In the genomic region with DNA sequence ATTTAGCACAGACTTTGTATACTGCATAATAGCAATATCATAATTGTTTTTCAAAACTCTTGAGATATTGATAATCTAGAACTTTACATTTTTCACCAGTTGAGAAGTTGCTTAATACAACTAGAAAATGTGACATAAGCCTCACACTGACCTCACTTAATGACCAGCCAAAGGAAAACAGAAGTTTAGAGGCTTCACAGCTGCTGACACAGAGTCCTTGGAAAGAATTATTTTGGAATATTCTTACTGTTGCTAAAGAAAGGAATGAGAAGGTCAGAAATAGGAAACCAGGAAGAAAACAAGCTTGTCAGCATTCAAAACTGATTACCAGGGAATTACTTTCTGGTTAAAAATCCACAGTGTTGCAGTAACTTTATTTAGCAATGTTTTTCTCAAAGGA, we compare ENCODE assay signal across 23 cellular contexts. TPM values are rescaled to one million over a fixed set of nuclear protein-coding genes. Genes with fewer than 3 reads are reported as not detected.
DNase-seq lines count a peak whose midpoint lies in the region; ATAC-seq, FAIRE-seq and TF ChIP-seq lines count a peak whose summit lies in the region.
"Had no signal": no experiment of that assay in that cellular context is flagged by ENCODE, and none has a peak within 500 bp of the region (broad histone marks: within the 10 kb centered on the region; RNA-seq: fewer than 3 reads in every experiment).

No MANE protein-coding gene starts in this region.

- no peaks in the 10 kb centered on the region for H3K79me2 ChIP-seq in K562 (ENCODE audit: control insufficient read depth, insufficient read depth, low read length)

- peaks cover 0 to 2% (median 1%) of the 10 kb centered on the region in 3 donors for H3K27me3 Mint-ChIP-seq in CD14-positive monocyte (ENCODE audit: low read depth in 3 of 3)
- no peaks in the 10 kb centered on the region for H3K27me3 Mint-ChIP-seq in nephron (ENCODE audit: low read depth)

- H3K4me2 ChIP-seq in K562 (ENCODE audit: insufficient read depth, low read length): no peak overlapping the region
- H3K4me2 ChIP-seq: KMS-11 had no signal

- DNase-seq in CD14-positive monocyte (ENCODE audit: low spot score) (no peak), K562 (ENCODE audit: extremely low read depth in 1 of 4, low spot score in 3 of 4) (no peak), Right ventricle myocardium superior (no peak), NCI-H1930 (lab: John Stamatoyannopoulos, UW) (no peak), NCI-H2107 treated with DMSO at 0.1 percent for 48 hours (lab: John Stamatoyannopoulos, UW; ENCODE audit: unreplicated experiment) (no peak)
- DNase-seq: activated CD4-positive, CD25-positive, alpha-beta regulatory T cell; amniotic stem cell; EL; heart left ventricle; kidney glomerular epithelial cell; NCI-H1105; NCI-H2171; NCI-H774; posterior cingulate gyrus; stimulated activated naive CD8-positive, alpha-beta T cell treated with anti-CD3 and anti-CD28 coated beads, Interleukin-15, Interleukin-2, amounts not matched to agents 100 U/mL and 50 U/mL, for 24 hours had no signal

- TF ChIP-seq RAD21 in K562 (CRISPR knock-in tag; conservative IDR thresholded peaks at IDR 0.05 in 1 of 2, IDR thresholded peaks at IDR 0.05 in 1 of 2): no peak

- H3K9me1 ChIP-seq in K562 (ENCODE audit: control insufficient read depth, insufficient read depth, low read length): no peaks in the 10 kb centered on the region

- no peak for TF ChIP-seq EP300 in K562 (IDR thresholded peaks at IDR 0.05; ENCODE audit: low read length)

- no peak overlapping the region for H3K4me3 Mint-ChIP-seq in CD14-positive monocyte
- H3K4me3 Mint-ChIP-seq in nephron: no peak overlapping the region
- H3K4me3 Mint-ChIP-seq: T-helper 1 cell treated with Interleukin-12 subunit alpha and Interleukin-12 subunit beta and Interleukin-4 antibody, amounts not matched to agents 30 μg/mL and 1 μg/mL, for 36 hours had no signal

- CTCF ChIA-PET in K562 (lab: Yijun Ruan, JAX; ENCODE audit: low intra/inter-chr PET ratio): no interaction called here

- H3K4me1 ChIP-seq in K562 (replicated peaks in 1 of 2; ENCODE audit: control insufficient read depth in 2 of 2, insufficient read depth in 2 of 2, low read length in 2 of 2): peaks cover 0 to 17% of the 10 kb centered on the region in 2 experiments; a peak in 2 of 5 replicates

- H3K9ac ChIP-seq in K562 (ENCODE audit: insufficient read depth in 1 of 2, low read depth in 2 of 2, low read length in 2 of 2): no peak overlapping the region
- H3K9ac ChIP-seq: KMS-11 had no signal

- H3K9me3 Mint-ChIP-seq in CD14-positive monocyte (no peaks in the 10 kb centered on the region), nephron (no peaks in the 10 kb centered on the region)
- H3K9me3 Mint-ChIP-seq: activated T-helper 2 cell treated with anti-CD3 and anti-CD28 coated beads, Interferon-gamma antibody, Interleukin-2, Interleukin-4, amounts not matched to agents 10 μg/mL and 5 μg/mL and 100 μg/mL, durations not matched to agents 14 hours and 24 hours and 36 hours; T-helper 1 cell treated with Interleukin-12 subunit alpha and Interleukin-12 subunit beta and Interleukin-4 antibody, amounts not matched to agents 30 μg/mL and 1 μg/mL, for 36 hours had no signal

- no peak for TF ChIP-seq POLR2A in K562 (conservative IDR thresholded peaks at IDR 0.05)

- H3K4me1 Mint-ChIP-seq in CD14-positive monocyte (peaks cover 12% of the 10 kb centered on the region), nephron (peaks cover 21% of the 10 kb centered on the region)

- intact Hi-C loops in CD14-positive monocyte (cut with micrococcal nuclease) (no loop called here), K562 (cut with micrococcal nuclease) (no loop called here), Right ventricle myocardium superior (cut with DNase I) (no loop called here)

- ATAC-seq in K562: peak; percentile 31; the same call in 1 of the 3 replicates
- peak; percentile 91 for ATAC-seq in Right ventricle myocardium superior (ENCODE audit: poor library complexity)
- no peak for ATAC-seq in HG03442 (IDR thresholded peaks at IDR 0.05; ENCODE audit: unreplicated experiment)
- ATAC-seq in GM21367 (IDR thresholded peaks at IDR 0.05; ENCODE audit: unreplicated experiment): no peak
- ATAC-seq: stimulated activated naive CD8-positive, alpha-beta T cell treated with anti-CD3 and anti-CD28 coated beads, Interleukin-15, Interleukin-2, amounts not matched to agents 100 U/mL and 50 U/mL, for 24 hours had no signal

- no peaks in the 10 kb centered on the region for H4K20me1 ChIP-seq in K562 (replicated peaks; ENCODE audit: control insufficient read depth, insufficient read depth, low read length)

- H3K27ac ChIP-seq in K562 (ENCODE audit: extremely low read depth, low read depth, low read length): no peak overlapping the region; the same call in 2 of the 3 replicates
- H3K27ac ChIP-seq: KMS-11, RWPE1 had no signal

- no peaks in the 10 kb centered on the region for H3K27me3 ChIP-seq in K562 (ENCODE audit: control insufficient read depth in 2 of 2, insufficient read depth in 2 of 2, low read length in 2 of 2)
- H3K27me3 ChIP-seq: heart left ventricle had no signal

- H3K36me3 Mint-ChIP-seq in CD14-positive monocyte (no peaks in the 10 kb centered on the region), nephron (ENCODE audit: low read depth) (no peaks in the 10 kb centered on the region)

- FAIRE-seq in K562 (lab: Jason Lieb, UNC): no peak

- no peak overlapping the region for H3K4me3 ChIP-seq in K562
- H3K4me3 ChIP-seq: coronary artery, heart left ventricle had no signal

- no TSS peak for BruUV-seq in K562 (replicated peaks; lab: Mats Ljungman, UMichigan)

- H3K9me3 ChIP-seq in K562 (replicated peaks; ENCODE audit: control insufficient read depth, insufficient read depth, low read depth, low read length): no peaks in the 10 kb centered on the region
- H3K9me3 ChIP-seq: heart left ventricle had no signal

- POLR2A ChIA-PET in K562 (lab: Yijun Ruan, JAX): interaction anchor here (1.4 to 1.8 kb wide), 2 partner anchors 9 to 11 kb away, joined by 3 to 6 read pairs; no protein-coding TSS in a partner anchor

- peak overlapping the region; percentile 51 for H2AFZ ChIP-seq in K562 (ENCODE audit: low read depth, low read length)

- no peak for TF ChIP-seq CTCF in CD14-positive monocyte (IDR thresholded peaks at IDR 0.05)
- no peak for TF ChIP-seq CTCF in K562 (IDR thresholded peaks at IDR 0.05 in 2 of 3, conservative IDR thresholded peaks at IDR 0.05 in 1 of 3; ENCODE audit: insufficient read depth in 2 of 3, low read depth in 1 of 3, low read length in 3 of 3)
- TF ChIP-seq CTCF in nephron (IDR thresholded peaks at IDR 0.05; ENCODE audit: unreplicated experiment in 3 of 3): no peak

- H3K36me3 ChIP-seq in K562 (ENCODE audit: control insufficient read depth, insufficient read depth, low read length): no peaks in the 10 kb centered on the region
- H3K36me3 ChIP-seq: heart left ventricle had no signal

- peak overlapping the region in 5 of 7 donors; percentile 10 to 68 (median 61) for H3K27ac Mint-ChIP-seq in CD14-positive monocyte
- peak overlapping the region; percentile 75 to 90 (median 85) for H3K27ac Mint-ChIP-seq in nephron
- H3K27ac Mint-ChIP-seq: activated T-helper 2 cell treated with anti-CD3 and anti-CD28 coated beads, Interferon-gamma antibody, Interleukin-2, Interleukin-4, amounts not matched to agents 10 μg/mL and 5 μg/mL and 100 μg/mL, durations not matched to agents 14 hours and 24 hours and 36 hours; T-helper 1 cell treated with Interleukin-12 subunit alpha and Interleukin-12 subunit beta and Interleukin-4 antibody, amounts not matched to agents 30 μg/mL and 1 μg/mL, for 36 hours had no signal

- in situ Hi-C loops in K562 (cut with MboI): no loop called here

TF ChIP-seq in K562, 482 proteins besides CTCF, POLR2A, EP300 and RAD21 (continues in another document):
- TF ChIP-seq PHB (CRISPR knock-in tag; IDR thresholded peaks at IDR 0.05): no peak
- TF ChIP-seq PURB (CRISPR knock-in tag; IDR thresholded peaks at IDR 0.05; ENCODE audit: low read depth): no peak
- no peak for TF ChIP-seq CEBPG (CRISPR knock-in tag; IDR thresholded peaks at IDR 0.05)
- TF ChIP-seq CEBPG (tag; conservative IDR thresholded peaks at IDR 0.05 in 1 of 2, IDR thresholded peaks at IDR 0.05 in 1 of 2): peak; percentile 38 to 75; a peak in 2 of 4 replicates
- TF ChIP-seq, protein P1, sequence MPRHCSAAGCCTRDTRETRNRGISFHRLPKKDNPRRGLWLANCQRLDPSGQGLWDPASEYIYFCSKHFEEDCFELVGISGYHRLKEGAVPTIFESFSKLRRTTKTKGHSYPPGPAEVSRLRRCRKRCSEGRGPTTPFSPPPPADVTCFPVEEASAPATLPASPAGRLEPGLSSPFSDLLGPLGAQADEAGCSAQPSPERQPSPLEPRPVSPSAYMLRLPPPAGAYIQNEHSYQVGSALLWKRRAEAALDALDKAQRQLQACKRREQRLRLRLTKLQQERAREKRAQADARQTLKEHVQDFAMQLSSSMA (CRISPR knock-in tag; IDR thresholded peaks at IDR 0.05): no peak
- TF ChIP-seq PTBP1 (IDR thresholded peaks at IDR 0.05; ENCODE audit: low read depth, low read length): no peak
- no peak for TF ChIP-seq ZSCAN32 (CRISPR knock-in tag; IDR thresholded peaks at IDR 0.05)
- no peak for TF ChIP-seq NRF1 (conservative IDR thresholded peaks at IDR 0.05 in 1 of 2, IDR thresholded peaks at IDR 0.05 in 1 of 2)
- no peak for TF ChIP-seq BRD4 (IDR thresholded peaks at IDR 0.05)
- TF ChIP-seq PCBP1 (IDR thresholded peaks at IDR 0.05; ENCODE audit: low read depth, low read length, poor library complexity, severe bottlenecking): no peak
- no peak for TF ChIP-seq ZNF778 (CRISPR knock-in tag; IDR thresholded peaks at IDR 0.05)

RNA-seq across cellular contexts. Expression of a gene that starts 35.5 kb away (rescaled TPM):
- polyA plus RNA-seq in CD14-positive monocyte (1 to 10 TPM; 1.6 to 2.1 TPM), K562 (2011; rRNA removed) (5.6 and 8.3 TPM in 2 replicates), K562 (2014; fragmentation: Illumina TruSeq; extraction: Trizol) (10.2 and 10.9 TPM in 2 replicates), K562 (2014; fragmentation: Nextera tagmentation; extraction: Ambion mirVana) (1 to 10 TPM; 3.2 to 4.4 TPM), K562 (2014; rRNA removed) (6.6 and 8.1 TPM in 2 replicates)
- total RNA-seq in K562 (2011; cell fraction: chromatin; rRNA removed; ENCODE audit: low replicate concordance): 10.9 and 28.5 TPM in 2 replicates
- total RNA-seq in K562 (2011; cell fraction: nucleolus; rRNA removed): 10.0 and 12.2 TPM in 2 replicates
- 19.1 and 41.4 TPM in 2 replicates for total RNA-seq in K562 (2011; cell fraction: nucleoplasm; rRNA removed)
- total RNA-seq in K562 (2014; rRNA removed) (4.1 and 5.9 TPM in 2 replicates), K562 (2014; rRNA removed; fragmentation: Illumina TruSeq; extraction: Trizol) (9.6 and 9.9 TPM in 2 replicates), K562 (2015; rRNA removed; fragmentation: Illumina TruSeq; extraction: Trizol) (8.5 and 8.7 TPM in 2 replicates), K562 (2021) (12.9 and 13.9 TPM in 2 replicates), Right ventricle myocardium superior (25.7 TPM)
- 2.0 and 2.8 TPM in 2 replicates for polyA plus RNA-seq in K562 (2011; cell fraction: cytosol; rRNA removed)
- polyA plus RNA-seq in K562 (2011; cell fraction: nucleus; rRNA removed): 10.4 and 11.6 TPM in 2 replicates
- 8.4 and 12.5 TPM in 2 replicates for polyA plus RNA-seq in K562 (2012)
- 7.6 and 9.3 TPM in 2 replicates for polyA minus RNA-seq in K562 (2011; rRNA and poly(A)+ RNA removed)
- 4.5 and 6.2 TPM in 2 replicates for polyA minus RNA-seq in K562 (2011; cell fraction: cytosol; rRNA and poly(A)+ RNA removed)
- polyA minus RNA-seq in K562 (2011; cell fraction: nucleus; rRNA and poly(A)+ RNA removed): 29.4 and 36.2 TPM in 2 replicates

Comparison
In these comparisons a context has a peak if more than half of its experiments do, and no peak if none do; other contexts are left out.
1. ATAC-seq: peak in K562 (single experiment) and Right ventricle myocardium superior (single experiment); none in HG03442 (single experiment) and GM21367 (single experiment).